ENCODE assay signal across 7 cellular contexts in genomic region chr15:99925661-99926461, GRCh38.
DNase-seq lines count a peak whose midpoint lies in the region; ATAC-seq and TF ChIP-seq lines count a peak whose summit lies in the region.

No MANE protein-coding gene starts in this region.

- H3K4me3 ChIP-seq in GM23248 (peak overlapping the region; percentile 49; the same call in 1 of the 2 replicates), PC-9 (no peak overlapping the region), rectal smooth muscle tissue (ENCODE audit: low read length) (peak overlapping the region; percentile 62), upper lobe of left lung (peak overlapping the region; percentile 38 to 52 (median 46))

- TF ChIP-seq EP300 in upper lobe of left lung (IDR thresholded peaks at IDR 0.05), result no peak

- DNase-seq in GM23248 (peak; percentile 29), PC-9 (peak in 1 of 2 experiments; percentile 58), Right ventricle myocardium superior (peak; percentile 78), upper lobe of left lung (peak; percentile 51 to 93), hippocampal formation (lab: John Stamatoyannopoulos, UW) (no peak)
- peak; percentile 53 for DNase-seq in activated gamma-delta T cell treated with anti-CD3 and anti-CD28 coated beads, Interleukin-2, amount 50 U/mL, for 16 hours (ENCODE audit: low read depth)

- H3K79me2 ChIP-seq in GM23248 (ENCODE audit: insufficient read depth) (no peaks in the 10 kb centered on the region), PC-9 (ENCODE audit: low read depth) (no peaks in the 10 kb centered on the region)

- intact Hi-C loops in PC-9 (cut with micrococcal nuclease; ENCODE audit: unreplicated experiment), result loop anchor here (5.0 to 10.0 kb wide), 3 partner anchors 649 to 679 kb away; partner anchors contain the start of genes ASB7 and LINS1
- intact Hi-C loops in Right ventricle myocardium superior (cut with DNase I), result no loop called here

- H3K4me2 ChIP-seq in GM23248 (ENCODE audit: unreplicated experiment) (no peak overlapping the region), PC-9 (peak overlapping the region; percentile 65)

- in situ Hi-C loops in GM23248 (cut with MboI), result no loop called here

- H3K9me2 ChIP-seq in GM23248 (ENCODE audit: insufficient read depth) (no peaks in the 10 kb centered on the region), PC-9 (ENCODE audit: insufficient read depth) (no peaks in the 10 kb centered on the region; the same call in 1 of the 2 replicates)

- H3K4me1 ChIP-seq in GM23248 (ENCODE audit: insufficient read depth) (no peaks in the 10 kb centered on the region), PC-9 (replicated peaks; ENCODE audit: insufficient read depth) (peaks cover 8% of the 10 kb centered on the region), rectal smooth muscle tissue (ENCODE audit: control insufficient read depth, insufficient read depth, low read length) (peaks cover 3% of the 10 kb centered on the region), upper lobe of left lung (peaks cover 7 to 16% (median 12%) of the 10 kb centered on the region in 4 donors)

- ATAC-seq in Right ventricle myocardium superior (ENCODE audit: poor library complexity) (peak; percentile 68), upper lobe of left lung (ENCODE audit: low FRiP score in 2 of 2) (peak; percentile 63 to 83)

- H3K27ac ChIP-seq in GM23248 (no peak overlapping the region), PC-9 (no peak overlapping the region), rectal smooth muscle tissue (ENCODE audit: low read depth, low read length) (peak overlapping the region; percentile 68), upper lobe of left lung (peak overlapping the region in 3 of 4 donors; percentile 57 to 76 (median 69))

- 18 to 23% methylated on average over 26 to 33 of the region's 33 CpGs for WGBS in GM23248 (ENCODE audit: low coverage in 1 of 2, low lambda C conversion rate in 2 of 2, missing lambda C conversion rate in 2 of 2), 2 experiments
- 26 to 46% methylated on average over 9 to 19 of the region's 33 CpGs for WGBS in upper lobe of left lung, 2 donors

- TF ChIP-seq CTCF in PC-9 (conservative IDR thresholded peaks at IDR 0.05), result no peak
- no peak for TF ChIP-seq CTCF in upper lobe of left lung (IDR thresholded peaks at IDR 0.05)

- H3K9ac ChIP-seq in GM23248, result no peak overlapping the region
- H3K9ac ChIP-seq in rectal smooth muscle tissue (ENCODE audit: low read length), result no peak overlapping the region

- POLR2A ChIA-PET in PC-9 (lab: Charles Lee; ENCODE audit: unreplicated experiment), result no interaction called here

- H2AFZ ChIP-seq in GM23248 (0 out of 2 replicates have a peak overlapping the region, but pooled peaks have one; percentile 45), PC-9 (no peak overlapping the region)

- no peaks in the 10 kb centered on the region for H3F3A ChIP-seq in GM23248 (ENCODE audit: insufficient read depth)
- H3F3A ChIP-seq in PC-9 (ENCODE audit: insufficient read depth, low read depth), result peaks cover 14% of the 10 kb centered on the region; the same call in 1 of the 2 replicates

- BruUV-seq in PC-9 (replicated peaks; lab: Mats Ljungman, UMichigan), result no TSS peak

- peaks cover 8% of the 10 kb centered on the region; the same call in 1 of the 2 replicates for H3K27me3 ChIP-seq in GM23248 (replicated peaks; ENCODE audit: insufficient read depth)
- H3K27me3 ChIP-seq in PC-9 (ENCODE audit: insufficient read depth, low read depth), result peaks cover 29% of the 10 kb centered on the region; the same call in 1 of the 2 replicates
- no peaks in the 10 kb centered on the region for H3K27me3 ChIP-seq in rectal smooth muscle tissue (ENCODE audit: control insufficient read depth, insufficient read depth, low read length)
- H3K27me3 ChIP-seq in upper lobe of left lung, result no peaks in the 10 kb centered on the region

- H4K20me1 ChIP-seq in GM23248 (ENCODE audit: insufficient read depth) (no peaks in the 10 kb centered on the region), PC-9 (ENCODE audit: insufficient read depth) (no peaks in the 10 kb centered on the region)

- TF ChIP-seq POLR2A in upper lobe of left lung (IDR thresholded peaks at IDR 0.05), result peak in 1 of 4 donors; percentile 8

- H3K36me3 ChIP-seq in GM23248 (ENCODE audit: low read depth) (no peaks in the 10 kb centered on the region), PC-9 (ENCODE audit: low read depth) (no peaks in the 10 kb centered on the region), rectal smooth muscle tissue (ENCODE audit: control insufficient read depth, insufficient read depth, low read length) (no peaks in the 10 kb centered on the region), upper lobe of left lung (no peaks in the 10 kb centered on the region)

- no peaks in the 10 kb centered on the region for H3K9me3 ChIP-seq in GM23248 (ENCODE audit: low read depth)
- H3K9me3 ChIP-seq in PC-9 (ENCODE audit: insufficient read depth, low read depth), result no peaks in the 10 kb centered on the region
- no peaks in the 10 kb centered on the region for H3K9me3 ChIP-seq in upper lobe of left lung

- CTCF ChIA-PET in PC-9 (lab: Charles Lee), result interaction anchor here (0.6 to 1.0 kb wide), 3 partner anchors 92 to 653 kb away, joined by 3 read pairs; no protein-coding TSS in a partner anchor

Comparison
In these comparisons a context has a peak if more than half of its experiments do, and no peak if none do; other contexts are left out.
1. DNase-seq: peak in GM23248 (single experiment), activated gamma-delta T cell treated with anti-CD3 and anti-CD28 coated beads, Interleukin-2, amount 50 U/mL, for 16 hours (single experiment), Right ventricle myocardium superior (single experiment) and upper lobe of left lung (2 of 2); none in hippocampal formation (0 of 2).
2. H3K27ac ChIP-seq: peak in rectal smooth muscle tissue (single experiment) and upper lobe of left lung (3 of 4); none in GM23248 (single experiment) and PC-9 (single experiment).